10 cellular contexts compared by ENCODE assay signal in genomic region chr10:71970331-71970730, GRCh38. TPM values are rescaled to one million over a fixed set of nuclear protein-coding genes. Genes with fewer than 3 reads are reported as not detected.
DNase-seq lines count a peak whose midpoint lies in the region; ATAC-seq and TF ChIP-seq lines count a peak whose summit lies in the region.
"Had no signal": no experiment of that assay in that cellular context is flagged by ENCODE, and none has a peak within 500 bp of the region (broad histone marks: within the 10 kb centered on the region; RNA-seq: fewer than 3 reads in every experiment).

No MANE protein-coding gene starts in this region.

- no peak overlapping the region for H3K4me3 ChIP-seq in astrocyte of the spinal cord (ENCODE audit: low read depth, low read length)
- H3K4me3 ChIP-seq in kidney epithelial cell (ENCODE audit: low read depth, low read length), result no peak overlapping the region
- H3K4me3 ChIP-seq: HAP-1 had no signal

- no peak for ATAC-seq in HG03565 (IDR thresholded peaks at IDR 0.05; ENCODE audit: unreplicated experiment)

- DNase-seq in activated naive CD4-positive, alpha-beta T cell treated with anti-CD3 and anti-CD28 coated beads, Interleukin-2, amount 10 ng/mL, durations not matched to agents 7 days and 5 days, result peak; percentile 28
- DNase-seq in activated naive CD4-positive, alpha-beta T cell treated with Interleukin-2 at 50 U/mL for 16 hours, result no peak
- DNase-seq in astrocyte of the spinal cord (ENCODE audit: low read depth, low spot score) (peak; percentile 37), kidney epithelial cell (ENCODE audit: low read depth) (no peak), type B pancreatic cell (ENCODE audit: extremely low spot score, unreplicated experiment) (no peak), ureter (ENCODE audit: low spot score) (no peak), anterior cingulate cortex (lab: John Stamatoyannopoulos, UW) (no peak)
- DNase-seq: NCI-H510A had no signal

- peak; percentile 36 for TF ChIP-seq CTCF in astrocyte of the spinal cord (IDR thresholded peaks at IDR 0.05; ENCODE audit: low read depth, low read length)
- peak; percentile 39 for TF ChIP-seq CTCF in kidney epithelial cell (IDR thresholded peaks at IDR 0.05; ENCODE audit: insufficient read depth, low read length, poor library complexity, severe bottlenecking)
- peak; percentile 52 for TF ChIP-seq CTCF in type B pancreatic cell (conservative IDR thresholded peaks at IDR 0.05)

- H3K9me3 Mint-ChIP-seq in activated naive CD4-positive, alpha-beta T cell treated with anti-CD3 and anti-CD28 coated beads, Interleukin-2, amount 10 ng/mL, durations not matched to agents 7 days and 5 days, result no peaks in the 10 kb centered on the region
- no peaks in the 10 kb centered on the region for H3K9me3 Mint-ChIP-seq in type B pancreatic cell

- no peaks in the 10 kb centered on the region for H3K27me3 ChIP-seq in kidney epithelial cell (ENCODE audit: control insufficient read depth, insufficient read depth, low read length)

- H3K4me3 Mint-ChIP-seq in activated naive CD4-positive, alpha-beta T cell treated with anti-CD3 and anti-CD28 coated beads, Interleukin-2, amount 10 ng/mL, durations not matched to agents 7 days and 5 days, result no peak overlapping the region
- H3K4me3 Mint-ChIP-seq in type B pancreatic cell, result no peak overlapping the region

- H3K27me3 Mint-ChIP-seq in activated naive CD4-positive, alpha-beta T cell treated with anti-CD3 and anti-CD28 coated beads, Interleukin-2, amount 10 ng/mL, durations not matched to agents 7 days and 5 days, result peaks cover 20% of the 10 kb centered on the region
- H3K27me3 Mint-ChIP-seq in type B pancreatic cell, result no peaks in the 10 kb centered on the region

- peaks cover 5% of the 10 kb centered on the region for H3K4me1 Mint-ChIP-seq in activated naive CD4-positive, alpha-beta T cell treated with anti-CD3 and anti-CD28 coated beads, Interleukin-2, amount 10 ng/mL, durations not matched to agents 7 days and 5 days
- peaks cover 70% of the 10 kb centered on the region for H3K4me1 Mint-ChIP-seq in type B pancreatic cell (ENCODE audit: unreplicated experiment)

- H3K36me3 Mint-ChIP-seq in activated naive CD4-positive, alpha-beta T cell treated with anti-CD3 and anti-CD28 coated beads, Interleukin-2, amount 10 ng/mL, durations not matched to agents 7 days and 5 days, result no peaks in the 10 kb centered on the region
- no peaks in the 10 kb centered on the region for H3K36me3 Mint-ChIP-seq in type B pancreatic cell

- no peak overlapping the region for H3K27ac Mint-ChIP-seq in activated naive CD4-positive, alpha-beta T cell treated with anti-CD3 and anti-CD28 coated beads, Interleukin-2, amount 10 ng/mL, durations not matched to agents 7 days and 5 days
- H3K27ac Mint-ChIP-seq in type B pancreatic cell, result peak overlapping the region; percentile 50

- in situ Hi-C loops in astrocyte of the spinal cord (cut with HindIII; ENCODE audit: low sequenced_read_pairs), result no loop called here

- H3K36me3 ChIP-seq in kidney epithelial cell (ENCODE audit: control insufficient read depth, insufficient read depth, low read length), result no peaks in the 10 kb centered on the region
- H3K36me3 ChIP-seq: HAP-1 had no signal

- CTCF ChIA-PET in activated naive CD4-positive, alpha-beta T cell treated with anti-CD3 and anti-CD28 coated beads, Interleukin-2, amount 10 ng/mL, durations not matched to agents 7 days and 5 days (lab: Charles Lee), result interaction anchor here (1.1 to 1.4 kb wide), 3 partner anchors 13 to 78 kb away, joined by 3 to 4 read pairs (median 3); no protein-coding TSS in a partner anchor

RNA-seq across cellular contexts. Expression of gene CHST3, which starts 6.1 kb away (rescaled TPM):
- 48.6 and 54.2 TPM in 2 replicates for total RNA-seq in kidney epithelial cell
- 11.8 and 21.7 TPM in 2 replicates for total RNA-seq in type B pancreatic cell (ENCODE audit: low replicate concordance)
- total RNA-seq in ureter, result 13.2 TPM

Comparison
In these comparisons a context has a peak if more than half of its experiments do, and no peak if none do; other contexts are left out.
1. DNase-seq: peak in activated naive CD4-positive, alpha-beta T cell treated with anti-CD3 and anti-CD28 coated beads, Interleukin-2, amount 10 ng/mL, durations not matched to agents 7 days and 5 days (single experiment) and astrocyte of the spinal cord (single experiment); none in activated naive CD4-positive, alpha-beta T cell treated with Interleukin-2 at 50 U/mL for 16 hours (single experiment), kidney epithelial cell (single experiment), type B pancreatic cell (single experiment), ureter (single experiment) and anterior cingulate cortex (0 of 58).
2. Peak in every context shown above with its lines, with median percentiles within 50 percentile points of each other: CTCF ChIP-seq.